In genomic region chr1:111505641-111506119, GRCh38 we compare ENCODE assay signal across 9 cellular contexts. TPM values are rescaled to one million over a fixed set of nuclear protein-coding genes. Genes with fewer than 3 reads are reported as not detected.
DNase-seq lines count a peak whose midpoint lies in the region; ATAC-seq and TF ChIP-seq lines count a peak whose summit lies in the region.
"Had no signal": no experiment of that assay in that cellular context is flagged by ENCODE, and none has a peak within 500 bp of the region (broad histone marks: within the 10 kb centered on the region; RNA-seq: fewer than 3 reads in every experiment).

No MANE protein-coding gene starts in this region.

- peaks cover 13% of the 10 kb centered on the region for H3K27me3 ChIP-seq in A673 (replicated peaks; ENCODE audit: insufficient read depth, low read depth, low read length, poor library complexity)

- BruUV-seq in A673 (replicated peaks; lab: Mats Ljungman, UMichigan): no TSS peak

- no peak for TF ChIP-seq CTCF in A673 (conservative IDR thresholded peaks at IDR 0.05; ENCODE audit: low read depth, low read length)

- peaks cover 61% of the 10 kb centered on the region for H3K4me1 Mint-ChIP-seq in activated CD4-positive, alpha-beta T cell treated with anti-CD3 and anti-CD28 coated beads, Interleukin-2, amount 10 ng/mL, durations not matched to agents 7 days and 5 days
- peaks cover 24 to 32% of the 10 kb centered on the region in 2 donors for H3K4me1 Mint-ChIP-seq in natural killer cell treated with Interleukin-12 subunit alpha and Interleukin-12 subunit beta and Interleukin-15 and Interleukin-18, amount 100 ng/mL, for 72 hours (ENCODE audit: low read depth in 2 of 2)

- peaks cover 3% of the 10 kb centered on the region for H3K9me3 Mint-ChIP-seq in activated CD4-positive, alpha-beta T cell treated with anti-CD3 and anti-CD28 coated beads, Interleukin-2, amount 10 ng/mL, durations not matched to agents 7 days and 5 days
- H3K9me3 Mint-ChIP-seq in natural killer cell treated with Interleukin-12 subunit alpha and Interleukin-12 subunit beta and Interleukin-15 and Interleukin-18, amount 100 ng/mL, for 72 hours: no peaks in the 10 kb centered on the region

- peak overlapping the region; percentile 82 for H3K27ac Mint-ChIP-seq in activated CD4-positive, alpha-beta T cell treated with anti-CD3 and anti-CD28 coated beads, Interleukin-2, amount 10 ng/mL, durations not matched to agents 7 days and 5 days
- H3K27ac Mint-ChIP-seq in natural killer cell treated with Interleukin-12 subunit alpha and Interleukin-12 subunit beta and Interleukin-15 and Interleukin-18, amount 100 ng/mL, for 72 hours: peak overlapping the region; percentile 34 to 45

- POLR2A ChIA-PET in activated CD4-positive, alpha-beta T cell treated with anti-CD3 and anti-CD28 coated beads, Interleukin-2, amount 10 ng/mL, durations not matched to agents 7 days and 5 days (lab: Charles Lee): no interaction called here
- POLR2A ChIA-PET in A673 (lab: Charles Lee; ENCODE audit: low non-redundant PET): no interaction called here

- H3K4me1 ChIP-seq in A673 (ENCODE audit: insufficient read depth, low read length, poor library complexity, severe bottlenecking): no peaks in the 10 kb centered on the region

- no peak overlapping the region for H3K27ac ChIP-seq in A673 (ENCODE audit: low read depth, low read length, poor library complexity, severe bottlenecking)

- no peaks in the 10 kb centered on the region for H3K9me3 ChIP-seq in A673 (ENCODE audit: low read depth, low read length, poor library complexity, severe bottlenecking)

- H3K27me3 Mint-ChIP-seq in activated CD4-positive, alpha-beta T cell treated with anti-CD3 and anti-CD28 coated beads, Interleukin-2, amount 10 ng/mL, durations not matched to agents 7 days and 5 days: no peaks in the 10 kb centered on the region
- no peaks in the 10 kb centered on the region for H3K27me3 Mint-ChIP-seq in natural killer cell treated with Interleukin-12 subunit alpha and Interleukin-12 subunit beta and Interleukin-15 and Interleukin-18, amount 100 ng/mL, for 72 hours

- H3K4me3 ChIP-seq in A673 (ENCODE audit: low read depth, low read length, poor library complexity, severe bottlenecking): no peak overlapping the region

- peak; percentile 55 for TF ChIP-seq POLR2A in Raji (IDR thresholded peaks at IDR 0.05; ENCODE audit: insufficient read depth, low read depth, low read length)

- DNase-seq in activated CD4-positive, alpha-beta T cell treated with anti-CD3 and anti-CD28 coated beads, Interleukin-2, amount 10 ng/mL, durations not matched to agents 7 days and 5 days: no peak
- no peak for DNase-seq in activated CD4-positive, alpha-beta T cell treated with anti-CD3 and anti-CD28 coated beads, Interleukin-2, amount 50 U/mL, for 4 hours
- DNase-seq in natural killer cell treated with Interleukin-12 subunit alpha and Interleukin-12 subunit beta and Interleukin-15 and Interleukin-18, amount 100 ng/mL, for 72 hours (ENCODE audit: low spot score): peak; percentile 59
- DNase-seq in hippocampal formation (lab: John Stamatoyannopoulos, UW): no peak
- no peak for DNase-seq in DMS153 treated with DMSO at 0.1 percent for 48 hours (lab: John Stamatoyannopoulos, UW; ENCODE audit: unreplicated experiment)
- no peak for DNase-seq in A673 (ENCODE audit: low spot score)

- no peak overlapping the region for H3K4me3 Mint-ChIP-seq in activated CD4-positive, alpha-beta T cell treated with anti-CD3 and anti-CD28 coated beads, Interleukin-2, amount 10 ng/mL, durations not matched to agents 7 days and 5 days
- H3K4me3 Mint-ChIP-seq in natural killer cell treated with Interleukin-12 subunit alpha and Interleukin-12 subunit beta and Interleukin-15 and Interleukin-18, amount 100 ng/mL, for 72 hours: no peak overlapping the region

- H3K36me3 Mint-ChIP-seq in activated CD4-positive, alpha-beta T cell treated with anti-CD3 and anti-CD28 coated beads, Interleukin-2, amount 10 ng/mL, durations not matched to agents 7 days and 5 days (ENCODE audit: low read depth): no peaks in the 10 kb centered on the region
- H3K36me3 Mint-ChIP-seq in natural killer cell treated with Interleukin-12 subunit alpha and Interleukin-12 subunit beta and Interleukin-15 and Interleukin-18, amount 100 ng/mL, for 72 hours: no peaks in the 10 kb centered on the region

- no peaks in the 10 kb centered on the region for H3K36me3 ChIP-seq in A673 (ENCODE audit: insufficient read depth, low read length, poor library complexity, severe bottlenecking)

- CTCF ChIA-PET in activated CD4-positive, alpha-beta T cell treated with anti-CD3 and anti-CD28 coated beads, Interleukin-2, amount 10 ng/mL, durations not matched to agents 7 days and 5 days (lab: Charles Lee): interaction anchor here (1.4 to 4.9 kb wide), 3 partner anchors 9 to 40 kb away, joined by 3 to 72 read pairs (median 40); no protein-coding TSS in a partner anchor
- CTCF ChIA-PET in A673 (lab: Charles Lee): no interaction called here

- intact Hi-C loops in A673 (cut with micrococcal nuclease; ENCODE audit: unreplicated experiment): loop anchor here (5.0 kb wide), 1 partner anchor 152 kb away; no protein-coding TSS in a partner anchor

- peak; percentile 62 for ATAC-seq in HG02852 (IDR thresholded peaks at IDR 0.05; ENCODE audit: unreplicated experiment)
- no peak for ATAC-seq in natural killer cell treated with Interleukin-12 subunit alpha and Interleukin-12 subunit beta and Interleukin-15 and Interleukin-18, amount 100 ng/mL, for 72 hours

RNA-seq across cellular contexts. Expression of gene ADORA3, which starts 2.2 kb away (rescaled TPM):
- total RNA-seq in activated CD4-positive, alpha-beta T cell treated with anti-CD3 and anti-CD28 coated beads, Interleukin-2, amount 10 ng/mL, durations not matched to agents 7 days and 5 days: under 1 TPM; 0.15 TPM
- not detected for total RNA-seq in natural killer cell treated with Interleukin-12 subunit alpha and Interleukin-12 subunit beta and Interleukin-15 and Interleukin-18, amount 100 ng/mL, for 72 hours
- not detected in 2 replicates for total RNA-seq in A673 (2021)
- total RNA-seq: T-helper 1 cell treated with Interleukin-12 subunit alpha and Interleukin-12 subunit beta and Interleukin-4 antibody, amounts not matched to agents 30 ng/mL and 1 ng/mL, for 36 hours had no signal

RNA-seq across cellular contexts. Expression of gene TMIGD3, which starts 2.2 kb away (rescaled TPM):
- not detected for total RNA-seq in activated CD4-positive, alpha-beta T cell treated with anti-CD3 and anti-CD28 coated beads, Interleukin-2, amount 10 ng/mL, durations not matched to agents 7 days and 5 days
- not detected for total RNA-seq in natural killer cell treated with Interleukin-12 subunit alpha and Interleukin-12 subunit beta and Interleukin-15 and Interleukin-18, amount 100 ng/mL, for 72 hours
- not detected in 2 replicates for total RNA-seq in A673 (2021)

RNA-seq across cellular contexts. Expression of gene C1orf162, which starts 31.9 kb away (rescaled TPM):
- 10 to 100 TPM; 34.5 to 49.8 TPM for total RNA-seq in activated CD4-positive, alpha-beta T cell treated with anti-CD3 and anti-CD28 coated beads, Interleukin-2, amount 10 ng/mL, durations not matched to agents 7 days and 5 days
- 1 to 10 TPM; 3.3 to 3.9 TPM for total RNA-seq in natural killer cell treated with Interleukin-12 subunit alpha and Interleukin-12 subunit beta and Interleukin-15 and Interleukin-18, amount 100 ng/mL, for 72 hours
- 0.21 and 0.50 TPM in 2 replicates for total RNA-seq in A673 (2021)

RNA-seq across cellular contexts. Expression of gene ATP5PB, which starts 56.4 kb away (rescaled TPM):
- total RNA-seq in activated CD4-positive, alpha-beta T cell treated with anti-CD3 and anti-CD28 coated beads, Interleukin-2, amount 10 ng/mL, durations not matched to agents 7 days and 5 days: 100 to 1,000 TPM; 321 to 348 TPM
- 100 to 1,000 TPM; 188 to 272 TPM for total RNA-seq in natural killer cell treated with Interleukin-12 subunit alpha and Interleukin-12 subunit beta and Interleukin-15 and Interleukin-18, amount 100 ng/mL, for 72 hours
- 316 and 344 TPM in 2 replicates for total RNA-seq in A673 (2021)

RNA-seq across cellular contexts. Expression of gene WDR77, which starts 56.6 kb away (rescaled TPM):
- total RNA-seq in activated CD4-positive, alpha-beta T cell treated with anti-CD3 and anti-CD28 coated beads, Interleukin-2, amount 10 ng/mL, durations not matched to agents 7 days and 5 days: 10 to 100 TPM; 46.1 to 48.6 TPM
- 10 to 100 TPM; 27.6 to 67.1 TPM for total RNA-seq in natural killer cell treated with Interleukin-12 subunit alpha and Interleukin-12 subunit beta and Interleukin-15 and Interleukin-18, amount 100 ng/mL, for 72 hours
- total RNA-seq in A673 (2021): 56.1 and 67.9 TPM in 2 replicates

Comparison
In these comparisons a context has a peak if more than half of its experiments do, and no peak if none do; other contexts are left out.
1. RNA of gene C1orf162, which starts 31.9 kb away (total RNA-seq): 34.5 to 49.8 TPM in activated CD4-positive, alpha-beta T cell treated with anti-CD3 and anti-CD28 coated beads, Interleukin-2, amount 10 ng/mL, durations not matched to agents 7 days and 5 days; 3.3 to 3.9 TPM in natural killer cell treated with Interleukin-12 subunit alpha and Interleukin-12 subunit beta and Interleukin-15 and Interleukin-18, amount 100 ng/mL, for 72 hours and 0.21 to 0.50 TPM in A673; every median in the first group is over 4 times any median in the second.